Comparison of ENCODE assay signal across 12 cellular contexts in genomic region chr14:64997108-64997794, GRCh38. TPM values are rescaled to one million over a fixed set of nuclear protein-coding genes. Genes with fewer than 3 reads are reported as not detected.
DNase-seq lines count a peak whose midpoint lies in the region; ATAC-seq and TF ChIP-seq lines count a peak whose summit lies in the region.
"Had no signal": no experiment of that assay in that cellular context is flagged by ENCODE, and none has a peak within 500 bp of the region (broad histone marks: within the 10 kb centered on the region; RNA-seq: fewer than 3 reads in every experiment).

No MANE protein-coding gene starts in this region.

- no peak overlapping the region for H3K4me3 ChIP-seq in skin epidermis
- H3K4me3 ChIP-seq: GM23248, SJCRH30 had no signal

- intact Hi-C loops in activated CD4-positive, alpha-beta T cell treated with anti-CD3 and anti-CD28 coated beads for 36 hours (cut with DNase I, micrococcal nuclease) = no loop called here

- peak overlapping the region; percentile 32 for H3K4me3 Mint-ChIP-seq in activated CD4-positive, alpha-beta T cell treated with anti-CD3 and anti-CD28 coated beads for 36 hours
- H3K4me3 Mint-ChIP-seq in central memory CD8-positive, alpha-beta T cell = peak overlapping the region; percentile 66
- H3K4me3 Mint-ChIP-seq in osteocyte (ENCODE audit: unreplicated experiment) = no peak overlapping the region

- TF ChIP-seq CTCF in osteocyte (IDR thresholded peaks at IDR 0.05) = no peak

- POLR2A ChIA-PET in activated CD4-positive, alpha-beta T cell treated with anti-CD3 and anti-CD28 coated beads for 36 hours (lab: Charles Lee) = no interaction called here

- H3K27ac Mint-ChIP-seq in activated CD4-positive, alpha-beta T cell treated with anti-CD3 and anti-CD28 coated beads for 36 hours = peak overlapping the region; percentile 76
- no peak overlapping the region for H3K27ac Mint-ChIP-seq in central memory CD8-positive, alpha-beta T cell (ENCODE audit: low read depth)
- H3K27ac Mint-ChIP-seq in osteocyte (ENCODE audit: unreplicated experiment) = no peak overlapping the region

- peak; percentile 24 for DNase-seq in activated CD4-positive, alpha-beta T cell treated with anti-CD3 and anti-CD28 coated beads for 36 hours
- DNase-seq in activated CD4-positive, alpha-beta T cell treated with anti-CD3 and anti-CD28 coated beads, Interleukin-2, amount 50 U/mL, for 1 hour = no peak
- DNase-seq in MV-4-11 (lab: John Stamatoyannopoulos, UW) (peak; percentile 17), NCI-H2171 (lab: John Stamatoyannopoulos, UW) (no peak), osteocyte (ENCODE audit: extremely low spot score, unreplicated experiment) (no peak)
- no peak for DNase-seq in central memory CD8-positive, alpha-beta T cell (ENCODE audit: low spot score in 2 of 2)
- no peak for DNase-seq in activated naive CD4-positive, alpha-beta T cell (lab: John Stamatoyannopoulos, UW)
- DNase-seq: GM23248; KG1; SJCRH30; stimulated activated CD8-positive, alpha-beta memory T cell treated with anti-CD3 and anti-CD28 coated beads, Interleukin-4, amount 100 ng/mL, for 48 hours had no signal

- H3K36me3 Mint-ChIP-seq in activated CD4-positive, alpha-beta T cell treated with anti-CD3 and anti-CD28 coated beads for 36 hours (ENCODE audit: low read depth) = peaks cover 8% of the 10 kb centered on the region
- no peaks in the 10 kb centered on the region for H3K36me3 Mint-ChIP-seq in central memory CD8-positive, alpha-beta T cell (ENCODE audit: insufficient read depth)
- H3K36me3 Mint-ChIP-seq in osteocyte (ENCODE audit: unreplicated experiment) = peaks cover 3% of the 10 kb centered on the region

- peak; percentile 63 for ATAC-seq in activated CD4-positive, alpha-beta T cell treated with anti-CD3 and anti-CD28 coated beads for 36 hours
- ATAC-seq in central memory CD8-positive, alpha-beta T cell (replicated peaks; ENCODE audit: extremely low read depth, poor library complexity, severe bottlenecking) = peak; percentile 77

- H3K4me1 Mint-ChIP-seq in activated CD4-positive, alpha-beta T cell treated with anti-CD3 and anti-CD28 coated beads for 36 hours = peaks cover 44% of the 10 kb centered on the region
- peaks cover 12% of the 10 kb centered on the region for H3K4me1 Mint-ChIP-seq in central memory CD8-positive, alpha-beta T cell
- H3K4me1 Mint-ChIP-seq in osteocyte (ENCODE audit: unreplicated experiment) = peaks cover 21% of the 10 kb centered on the region

- H3K27ac ChIP-seq in skin epidermis = peak overlapping the region in 15 of 21 experiments; percentile 7 to 77 (median 41)
- H3K27ac ChIP-seq: GM23248, SJCRH30 had no signal

- no peaks in the 10 kb centered on the region for H3K27me3 Mint-ChIP-seq in activated CD4-positive, alpha-beta T cell treated with anti-CD3 and anti-CD28 coated beads for 36 hours
- no peaks in the 10 kb centered on the region for H3K27me3 Mint-ChIP-seq in central memory CD8-positive, alpha-beta T cell
- no peaks in the 10 kb centered on the region for H3K27me3 Mint-ChIP-seq in osteocyte (ENCODE audit: unreplicated experiment)

- CTCF ChIA-PET in activated CD4-positive, alpha-beta T cell treated with anti-CD3 and anti-CD28 coated beads for 36 hours (lab: Charles Lee) = interaction anchor here (1.2 to 2.0 kb wide), 3 partner anchors 10 to 25 kb away, joined by 3 to 8 read pairs (median 4); partner anchors contain the start of gene FNTB

- H3K9me3 Mint-ChIP-seq in activated CD4-positive, alpha-beta T cell treated with anti-CD3 and anti-CD28 coated beads for 36 hours (ENCODE audit: low read depth) = no peaks in the 10 kb centered on the region
- no peaks in the 10 kb centered on the region for H3K9me3 Mint-ChIP-seq in central memory CD8-positive, alpha-beta T cell
- no peaks in the 10 kb centered on the region for H3K9me3 Mint-ChIP-seq in osteocyte (ENCODE audit: unreplicated experiment)

RNA-seq across cellular contexts. Expression of gene FNTB, which starts 10.6 kb away (rescaled TPM):
- 10 to 100 TPM; 18.2 to 24.9 TPM for total RNA-seq in activated CD4-positive, alpha-beta T cell treated with anti-CD3 and anti-CD28 coated beads for 36 hours
- 18.6 and 23.2 TPM in 2 replicates for total RNA-seq in osteocyte

RNA-seq across cellular contexts. Expression of gene RAB15, which starts 25.1 kb away (rescaled TPM):
- total RNA-seq in activated CD4-positive, alpha-beta T cell treated with anti-CD3 and anti-CD28 coated beads for 36 hours = 1 to 10 TPM; 3.7 to 5.3 TPM
- 27.5 and 27.6 TPM in 2 replicates for total RNA-seq in osteocyte

RNA-seq across cellular contexts. Expression of gene GPX2, which starts 54.7 kb away (rescaled TPM):
- total RNA-seq in activated CD4-positive, alpha-beta T cell treated with anti-CD3 and anti-CD28 coated beads for 36 hours = not detected
- not detected in 2 replicates for total RNA-seq in osteocyte
- total RNA-seq: GM23248, SJCRH30 had no signal

Comparison
In these comparisons a context has a peak if more than half of its experiments do, and no peak if none do; other contexts are left out.
1. DNase-seq: peak in activated CD4-positive, alpha-beta T cell treated with anti-CD3 and anti-CD28 coated beads for 36 hours (single experiment) and MV-4-11 (single experiment); none in activated CD4-positive, alpha-beta T cell treated with anti-CD3 and anti-CD28 coated beads, Interleukin-2, amount 50 U/mL, for 1 hour (single experiment), central memory CD8-positive, alpha-beta T cell (0 of 2), activated naive CD4-positive, alpha-beta T cell (0 of 4), NCI-H2171 (single experiment) and osteocyte (single experiment).